1 cellular context compared by ENCODE assay signal in genomic region chr5:140564196-140565023, GRCh38.
TF ChIP-seq lines count a peak whose summit lies in the region.

A gene with protein sequence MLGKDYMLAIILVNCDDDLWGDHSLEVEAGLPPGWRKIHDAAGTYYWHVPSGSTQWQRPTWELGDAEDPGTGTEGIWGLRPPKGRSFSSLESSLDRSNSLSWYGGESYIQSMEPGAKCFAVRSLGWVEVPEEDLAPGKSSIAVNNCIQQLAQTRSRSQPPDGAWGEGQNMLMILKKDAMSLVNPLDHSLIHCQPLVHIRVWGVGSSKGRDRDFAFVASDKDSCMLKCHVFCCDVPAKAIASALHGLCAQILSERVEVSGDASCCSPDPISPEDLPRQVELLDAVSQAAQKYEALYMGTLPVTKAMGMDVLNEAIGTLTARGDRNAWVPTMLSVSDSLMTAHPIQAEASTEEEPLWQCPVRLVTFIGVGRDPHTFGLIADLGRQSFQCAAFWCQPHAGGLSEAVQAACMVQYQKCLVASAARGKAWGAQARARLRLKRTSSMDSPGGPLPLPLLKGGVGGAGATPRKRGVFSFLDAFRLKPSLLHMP (minus strand): TSS chr5:140564598. CDS start chr5:140564245, 353 bp downstream.
Gene SLC35A4 (plus strand): TSS chr5:140564828. CDS start chr5:140567170, 2,342 bp downstream.

TF ChIP-seq in K562, 482 proteins besides CTCF, POLR2A, EP300 and RAD21 (continued from another document and continues in another):
- TF ChIP-seq MLX (CRISPR knock-in tag; conservative IDR thresholded peaks at IDR 0.05) (no peak), CREB5 (CRISPR knock-in tag; IDR thresholded peaks at IDR 0.05) (no peak), NFE2L1 (tag; IDR thresholded peaks at IDR 0.05; ENCODE audit: borderline replicate concordance, low read depth) (no peak), ARID1B (IDR thresholded peaks at IDR 0.05) (peak; percentile 55; the same call in 1 of the 2 replicates), HIVEP1 (CRISPR knock-in tag; IDR thresholded peaks at IDR 0.05) (no peak), FUS (optimal IDR thresholded peaks at IDR 0.05; ENCODE audit: low read depth, low read length) (no peak), ZNF3 (CRISPR knock-in tag; IDR thresholded peaks at IDR 0.05) (no peak), ARNT (IDR thresholded peaks at IDR 0.05) (0 out of 4 replicates have a peak, but pooled peaks of 1 of the 2 experiments have one; percentile 49), TBL1XR1 (IDR thresholded peaks at IDR 0.05; ENCODE audit: low read length in 2 of 2) (peak; percentile 18 to 87; a peak in 3 of 4 replicates), NR1H2 (CRISPR knock-in tag; IDR thresholded peaks at IDR 0.05) (0 out of 2 replicates have a peak, but pooled peaks have one; percentile 58), ETV6 (IDR thresholded peaks at IDR 0.05; ENCODE audit: borderline replicate concordance in 1 of 2, low read depth in 2 of 2, low read length in 1 of 2) (peak in 1 of 2 experiments; percentile 46; a peak in 1 of 4 replicates), ETV6 (CRISPR knock-in tag; IDR thresholded peaks at IDR 0.05; ENCODE audit: borderline replicate concordance) (no peak), PHF21A (IDR thresholded peaks at IDR 0.05; ENCODE audit: borderline replicate concordance, low read depth) (no peak), HNRNPLL (IDR thresholded peaks at IDR 0.05; ENCODE audit: low read depth, low read length, poor library complexity, severe bottlenecking) (peak; percentile 51), TCF7 (IDR thresholded peaks at IDR 0.05; ENCODE audit: borderline replicate concordance) (peak; percentile 67; the same call in 1 of the 2 replicates), MTF1 (CRISPR knock-in tag; IDR thresholded peaks at IDR 0.05; ENCODE audit: borderline replicate concordance) (no peak), ZNF77 (CRISPR knock-in tag; IDR thresholded peaks at IDR 0.05) (no peak), POLR3A (IDR thresholded peaks at IDR 0.05; ENCODE audit: borderline replicate concordance, extremely low read depth, insufficient read depth, insufficient read length) (no peak), ARHGAP35 (IDR thresholded peaks at IDR 0.05; ENCODE audit: partially characterized antibody) (no peak), BRF1 (IDR thresholded peaks at IDR 0.05; ENCODE audit: borderline replicate concordance, extremely low read depth, insufficient read length) (no peak), NCOA2 (IDR thresholded peaks at IDR 0.05; ENCODE audit: partially characterized antibody in 2 of 2) (no peak), HMGN3 (IDR thresholded peaks at IDR 0.05; ENCODE audit: borderline replicate concordance, extremely low read depth, insufficient read length, low read depth, low read length) (peak; percentile 48), NFIC (IDR thresholded peaks at IDR 0.05) (peak; percentile 76), CBX8 (IDR thresholded peaks at IDR 0.05; ENCODE audit: borderline replicate concordance, extremely low read depth, low read depth, low read length, poor library complexity, severe bottlenecking) (no peak)
- TF ChIP-seq, protein P1, sequence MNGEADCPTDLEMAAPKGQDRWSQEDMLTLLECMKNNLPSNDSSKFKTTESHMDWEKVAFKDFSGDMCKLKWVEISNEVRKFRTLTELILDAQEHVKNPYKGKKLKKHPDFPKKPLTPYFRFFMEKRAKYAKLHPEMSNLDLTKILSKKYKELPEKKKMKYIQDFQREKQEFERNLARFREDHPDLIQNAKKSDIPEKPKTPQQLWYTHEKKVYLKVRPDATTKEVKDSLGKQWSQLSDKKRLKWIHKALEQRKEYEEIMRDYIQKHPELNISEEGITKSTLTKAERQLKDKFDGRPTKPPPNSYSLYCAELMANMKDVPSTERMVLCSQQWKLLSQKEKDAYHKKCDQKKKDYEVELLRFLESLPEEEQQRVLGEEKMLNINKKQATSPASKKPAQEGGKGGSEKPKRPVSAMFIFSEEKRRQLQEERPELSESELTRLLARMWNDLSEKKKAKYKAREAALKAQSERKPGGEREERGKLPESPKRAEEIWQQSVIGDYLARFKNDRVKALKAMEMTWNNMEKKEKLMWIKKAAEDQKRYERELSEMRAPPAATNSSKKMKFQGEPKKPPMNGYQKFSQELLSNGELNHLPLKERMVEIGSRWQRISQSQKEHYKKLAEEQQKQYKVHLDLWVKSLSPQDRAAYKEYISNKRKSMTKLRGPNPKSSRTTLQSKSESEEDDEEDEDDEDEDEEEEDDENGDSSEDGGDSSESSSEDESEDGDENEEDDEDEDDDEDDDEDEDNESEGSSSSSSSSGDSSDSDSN (IDR thresholded peaks at IDR 0.05; ENCODE audit: borderline replicate concordance in 1 of 2, low read depth in 2 of 2, low read length in 2 of 2) = peak in 1 of 2 experiments; percentile 33; a peak in 1 of 4 replicates
- TF ChIP-seq, protein P2, sequence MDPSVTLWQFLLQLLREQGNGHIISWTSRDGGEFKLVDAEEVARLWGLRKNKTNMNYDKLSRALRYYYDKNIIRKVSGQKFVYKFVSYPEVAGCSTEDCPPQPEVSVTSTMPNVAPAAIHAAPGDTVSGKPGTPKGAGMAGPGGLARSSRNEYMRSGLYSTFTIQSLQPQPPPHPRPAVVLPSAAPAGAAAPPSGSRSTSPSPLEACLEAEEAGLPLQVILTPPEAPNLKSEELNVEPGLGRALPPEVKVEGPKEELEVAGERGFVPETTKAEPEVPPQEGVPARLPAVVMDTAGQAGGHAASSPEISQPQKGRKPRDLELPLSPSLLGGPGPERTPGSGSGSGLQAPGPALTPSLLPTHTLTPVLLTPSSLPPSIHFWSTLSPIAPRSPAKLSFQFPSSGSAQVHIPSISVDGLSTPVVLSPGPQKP (CRISPR knock-in tag; IDR thresholded peaks at IDR 0.05) = no peak
- TF ChIP-seq, protein P3, sequence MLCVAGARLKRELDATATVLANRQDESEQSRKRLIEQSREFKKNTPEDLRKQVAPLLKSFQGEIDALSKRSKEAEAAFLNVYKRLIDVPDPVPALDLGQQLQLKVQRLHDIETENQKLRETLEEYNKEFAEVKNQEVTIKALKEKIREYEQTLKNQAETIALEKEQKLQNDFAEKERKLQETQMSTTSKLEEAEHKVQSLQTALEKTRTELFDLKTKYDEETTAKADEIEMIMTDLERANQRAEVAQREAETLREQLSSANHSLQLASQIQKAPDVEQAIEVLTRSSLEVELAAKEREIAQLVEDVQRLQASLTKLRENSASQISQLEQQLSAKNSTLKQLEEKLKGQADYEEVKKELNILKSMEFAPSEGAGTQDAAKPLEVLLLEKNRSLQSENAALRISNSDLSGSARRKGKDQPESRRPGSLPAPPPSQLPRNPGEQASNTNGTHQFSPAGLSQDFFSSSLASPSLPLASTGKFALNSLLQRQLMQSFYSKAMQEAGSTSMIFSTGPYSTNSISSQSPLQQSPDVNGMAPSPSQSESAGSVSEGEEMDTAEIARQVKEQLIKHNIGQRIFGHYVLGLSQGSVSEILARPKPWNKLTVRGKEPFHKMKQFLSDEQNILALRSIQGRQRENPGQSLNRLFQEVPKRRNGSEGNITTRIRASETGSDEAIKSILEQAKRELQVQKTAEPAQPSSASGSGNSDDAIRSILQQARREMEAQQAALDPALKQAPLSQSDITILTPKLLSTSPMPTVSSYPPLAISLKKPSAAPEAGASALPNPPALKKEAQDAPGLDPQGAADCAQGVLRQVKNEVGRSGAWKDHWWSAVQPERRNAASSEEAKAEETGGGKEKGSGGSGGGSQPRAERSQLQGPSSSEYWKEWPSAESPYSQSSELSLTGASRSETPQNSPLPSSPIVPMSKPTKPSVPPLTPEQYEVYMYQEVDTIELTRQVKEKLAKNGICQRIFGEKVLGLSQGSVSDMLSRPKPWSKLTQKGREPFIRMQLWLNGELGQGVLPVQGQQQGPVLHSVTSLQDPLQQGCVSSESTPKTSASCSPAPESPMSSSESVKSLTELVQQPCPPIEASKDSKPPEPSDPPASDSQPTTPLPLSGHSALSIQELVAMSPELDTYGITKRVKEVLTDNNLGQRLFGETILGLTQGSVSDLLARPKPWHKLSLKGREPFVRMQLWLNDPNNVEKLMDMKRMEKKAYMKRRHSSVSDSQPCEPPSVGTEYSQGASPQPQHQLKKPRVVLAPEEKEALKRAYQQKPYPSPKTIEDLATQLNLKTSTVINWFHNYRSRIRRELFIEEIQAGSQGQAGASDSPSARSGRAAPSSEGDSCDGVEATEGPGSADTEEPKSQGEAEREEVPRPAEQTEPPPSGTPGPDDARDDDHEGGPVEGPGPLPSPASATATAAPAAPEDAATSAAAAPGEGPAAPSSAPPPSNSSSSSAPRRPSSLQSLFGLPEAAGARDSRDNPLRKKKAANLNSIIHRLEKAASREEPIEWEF (CRISPR knock-in tag; IDR thresholded peaks at IDR 0.05) = no peak
- TF ChIP-seq, protein P4, sequence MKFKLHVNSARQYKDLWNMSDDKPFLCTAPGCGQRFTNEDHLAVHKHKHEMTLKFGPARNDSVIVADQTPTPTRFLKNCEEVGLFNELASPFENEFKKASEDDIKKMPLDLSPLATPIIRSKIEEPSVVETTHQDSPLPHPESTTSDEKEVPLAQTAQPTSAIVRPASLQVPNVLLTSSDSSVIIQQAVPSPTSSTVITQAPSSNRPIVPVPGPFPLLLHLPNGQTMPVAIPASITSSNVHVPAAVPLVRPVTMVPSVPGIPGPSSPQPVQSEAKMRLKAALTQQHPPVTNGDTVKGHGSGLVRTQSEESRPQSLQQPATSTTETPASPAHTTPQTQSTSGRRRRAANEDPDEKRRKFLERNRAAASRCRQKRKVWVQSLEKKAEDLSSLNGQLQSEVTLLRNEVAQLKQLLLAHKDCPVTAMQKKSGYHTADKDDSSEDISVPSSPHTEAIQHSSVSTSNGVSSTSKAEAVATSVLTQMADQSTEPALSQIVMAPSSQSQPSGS (CRISPR knock-in tag; IDR thresholded peaks at IDR 0.05) = peak; percentile 83
